In genomic region chr1:32748348-32748747, GRCh38 we compare ENCODE assay signal across 22 cellular contexts. TPM values are rescaled to one million over a fixed set of nuclear protein-coding genes. Genes with fewer than 3 reads are reported as not detected.
"Had no signal": no experiment of that assay in that cellular context is flagged by ENCODE, and none has a peak within 500 bp of the region (broad histone marks: within the 10 kb centered on the region; RNA-seq: fewer than 3 reads in every experiment).

No MANE protein-coding gene starts in this region.

- H3K36me3 ChIP-seq: lower lobe of right lung, right lobe of liver, suprapubic skin, transverse colon, vagina had no signal

- H3K79me2 ChIP-seq: parathyroid adenoma had no signal

- H3K4me3 ChIP-seq: esophagus squamous epithelium, lower lobe of right lung, right lobe of liver, suprapubic skin, transverse colon, vagina had no signal

- H3K9ac ChIP-seq: parathyroid adenoma had no signal

- H3K27me3 ChIP-seq: esophagus squamous epithelium, right lobe of liver, suprapubic skin, transverse colon, vagina had no signal

- H3K36me3 Mint-ChIP-seq: immature natural killer cell; natural killer cell; stimulated activated naive B cell treated with anti-CD40 and anti-IgM and Interleukin-4, amounts not matched to agents 10 μg/mL and 1 μg/mL and 100 μg/mL, for 72 hours had no signal

- H3K27me3 Mint-ChIP-seq: effector memory CD8-positive, alpha-beta T cell; progenitor cell of endocrine pancreas had no signal

- H3K4me3 Mint-ChIP-seq: effector memory CD8-positive, alpha-beta T cell; immature natural killer cell; natural killer cell; stimulated activated naive B cell treated with anti-CD40 and anti-IgM and Interleukin-4, amounts not matched to agents 10 μg/mL and 1 μg/mL and 100 μg/mL, for 72 hours; stimulated activated naive CD8-positive, alpha-beta T cell treated with anti-CD3 and anti-CD28 coated beads, Interleukin-15, Interleukin-2, amounts not matched to agents 100 ng/mL and 50 ng/mL, for 24 hours had no signal

- H3K9me3 ChIP-seq: esophagus squamous epithelium, lower lobe of right lung, right lobe of liver, suprapubic skin, transverse colon, vagina had no signal

- ATAC-seq: effector memory CD8-positive, alpha-beta T cell; left ventricle myocardium superior; lower lobe of right lung; natural killer cell; right lobe of liver; stimulated activated naive B cell treated with anti-CD40 and anti-IgM and Interleukin-4, amounts not matched to agents 10 μg/mL and 1 μg/mL and 100 μg/mL, for 72 hours had no signal

- DNase-seq: cortex of kidney; effector memory CD8-positive, alpha-beta T cell; erythroblast; esophagus squamous epithelium; foreskin melanocyte; hypothalamus; immature natural killer cell; left ventricle myocardium superior; lower lobe of right lung; natural killer cell; right lobe of liver; small intestine; stimulated activated CD4-positive, alpha-beta T cell treated with anti-CD3 and anti-CD28 coated beads, Interleukin-15, amount 100 ng/mL, for 24 hours; stimulated activated CD4-positive, alpha-beta T cell treated with anti-CD3 and anti-CD28 coated beads, Interleukin-2, amount 100 ng/mL, for 48 hours; stimulated activated naive B cell treated with anti-CD40 and anti-IgM and Interleukin-4, amounts not matched to agents 10 μg/mL and 1 μg/mL and 100 μg/mL, for 72 hours; transverse colon had no signal

- H3K27ac Mint-ChIP-seq: effector memory CD8-positive, alpha-beta T cell; immature natural killer cell; natural killer cell; progenitor cell of endocrine pancreas; stimulated activated naive B cell treated with anti-CD40 and anti-IgM and Interleukin-4, amounts not matched to agents 10 μg/mL and 1 μg/mL and 100 μg/mL, for 72 hours; stimulated activated naive CD8-positive, alpha-beta T cell treated with anti-CD3 and anti-CD28 coated beads, Interleukin-15, Interleukin-2, amounts not matched to agents 100 ng/mL and 50 ng/mL, for 24 hours had no signal

- H3K9me3 Mint-ChIP-seq: effector memory CD8-positive, alpha-beta T cell; immature natural killer cell; natural killer cell; stimulated activated naive B cell treated with anti-CD40 and anti-IgM and Interleukin-4, amounts not matched to agents 10 μg/mL and 1 μg/mL and 100 μg/mL, for 72 hours; stimulated activated naive CD8-positive, alpha-beta T cell treated with anti-CD3 and anti-CD28 coated beads, Interleukin-15, Interleukin-2, amounts not matched to agents 100 ng/mL and 50 ng/mL, for 24 hours had no signal

- H3K27ac ChIP-seq: esophagus squamous epithelium, lower lobe of right lung, parathyroid adenoma, right lobe of liver, suprapubic skin, transverse colon, vagina had no signal

- H2AFZ ChIP-seq: parathyroid adenoma had no signal

RNA-seq across cellular contexts. Expression of gene SYNC, which starts 45.8 kb away (rescaled TPM):
- total RNA-seq: natural killer cell, progenitor cell of endocrine pancreas had no signal
- polyA plus RNA-seq: immature natural killer cell, neural cell had no signal
